ENCODE assay signal across 26 cellular contexts in genomic region chr19:2423913-2424685, GRCh38. TPM values are rescaled to one million over a fixed set of nuclear protein-coding genes. Genes with fewer than 3 reads are reported as not detected.
DNase-seq lines count a peak whose midpoint lies in the region; ATAC-seq, FAIRE-seq and TF ChIP-seq lines count a peak whose summit lies in the region.
"Had no signal": no experiment of that assay in that cellular context is flagged by ENCODE, and none has a peak within 500 bp of the region (broad histone marks: within the 10 kb centered on the region; RNA-seq: fewer than 3 reads in every experiment).

No MANE protein-coding gene starts in this region.

- peaks cover 33% of the 10 kb centered on the region for H3K79me1 ChIP-seq in mesenchymal stem cell (replicated peaks; ENCODE audit: low read length, poor library complexity, severe bottlenecking)

- H2BK5ac ChIP-seq in mesenchymal stem cell (ENCODE audit: low read depth, low read length, poor library complexity, severe bottlenecking): no peak overlapping the region

- H3K36me3 ChIP-seq in HEK293 (ENCODE audit: control insufficient read depth in 2 of 2, insufficient read depth in 1 of 2, low read length in 2 of 2) (peaks cover 3 to 27% of the 10 kb centered on the region in 2 experiments; a peak in 2 of 3 replicates), astrocyte (ENCODE audit: insufficient read depth, low read length) (no peaks in the 10 kb centered on the region), mesenchymal stem cell (ENCODE audit: control insufficient read depth in 1 of 2, insufficient read depth in 2 of 2, low read depth in 1 of 2, low read length in 2 of 2) (peaks cover 6 to 53% of the 10 kb centered on the region in 2 experiments), spleen (peaks cover 0 to 34% (median 4%) of the 10 kb centered on the region in 6 donors)

- H3K4me2 ChIP-seq in astrocyte (ENCODE audit: low read length) (peak overlapping the region; percentile 94), mesenchymal stem cell (ENCODE audit: low read length, poor library complexity, severe bottlenecking) (peak overlapping the region; percentile 20)

- H3K18ac ChIP-seq in mesenchymal stem cell (ENCODE audit: low read depth in 1 of 2, low read length in 2 of 2): no peak overlapping the region

- no peak overlapping the region for H3K14ac ChIP-seq in mesenchymal stem cell (ENCODE audit: low read length in 2 of 2)

- H3K36me3 Mint-ChIP-seq in astrocyte (ENCODE audit: low read depth, unreplicated experiment): no peaks in the 10 kb centered on the region
- H3K36me3 Mint-ChIP-seq in activated CD4-positive, alpha-beta T cell treated with anti-CD3 and anti-CD28 coated beads for 36 hours (ENCODE audit: low read depth): peaks cover 14% of the 10 kb centered on the region
- H3K36me3 Mint-ChIP-seq: brain had no signal

- H4K8ac ChIP-seq in mesenchymal stem cell (ENCODE audit: low read length): peak overlapping the region; percentile 41

- FAIRE-seq in astrocyte (lab: Jason Lieb, UNC): no peak
- FAIRE-seq: keratinocyte had no signal

- H3K27ac ChIP-seq in HEK293 (ENCODE audit: extremely low read depth, low read depth, low read length) (no peak overlapping the region), astrocyte (ENCODE audit: low read depth, low read length) (no peak overlapping the region), mesenchymal stem cell (ENCODE audit: low read length, poor library complexity, severe bottlenecking) (no peak overlapping the region), spleen (peak overlapping the region; percentile 53 to 99 (median 86))

- no peak overlapping the region for H3K27ac Mint-ChIP-seq in astrocyte (ENCODE audit: unreplicated experiment)
- no peak overlapping the region for H3K27ac Mint-ChIP-seq in activated CD4-positive, alpha-beta T cell treated with anti-CD3 and anti-CD28 coated beads for 36 hours
- H3K27ac Mint-ChIP-seq: activated CD8-positive, alpha-beta memory T cell treated with anti-CD3 and anti-CD28 coated beads, Interleukin-2, amount 10 ng/mL, durations not matched to agents 7 days and 5 days; activated naive CD8-positive, alpha-beta T cell treated with anti-CD3 and anti-CD28 coated beads, Interleukin-2, amount 10 ng/mL, durations not matched to agents 7 days and 5 days; activated T-helper 1 cell treated with anti-CD3 and anti-CD28 coated beads, Interleukin-12 subunit alpha, Interleukin-12 subunit beta, Interleukin-2, Interleukin-4 antibody, amounts not matched to agents 30 ng/mL and 10 ng/mL and 1 ng/mL, durations not matched to agents 14 hours and 24 hours and 36 hours; CD8-positive, alpha-beta T cell; stimulated activated naive B cell treated with anti-CD40 and anti-IgM and Interleukin-4, amounts not matched to agents 10 μg/mL and 1 μg/mL and 100 μg/mL, for 72 hours had no signal

- H4K20me1 ChIP-seq in astrocyte (ENCODE audit: insufficient read depth, low read length): peaks cover 36% of the 10 kb centered on the region

- H2BK12ac ChIP-seq in mesenchymal stem cell (ENCODE audit: low read length in 2 of 2): no peak overlapping the region

- TF ChIP-seq CTCF in HEK293 (tag by site-specific recombination; IDR thresholded peaks at IDR 0.05) (no peak), astrocyte (IDR thresholded peaks at IDR 0.05; ENCODE audit: insufficient read depth, low read depth, low read length) (no peak), spleen (IDR thresholded peaks at IDR 0.05 in 8 of 11, conservative IDR thresholded peaks at IDR 0.05 in 3 of 11) (no peak)

- CTCF ChIA-PET in HEK293 (lab: Yijun Ruan, JAX): interaction anchor here (0.5 to 0.6 kb wide), 2 partner anchors 12 to 78 kb away, joined by 3 read pairs; no protein-coding TSS in a partner anchor
- CTCF ChIA-PET in activated CD4-positive, alpha-beta T cell treated with anti-CD3 and anti-CD28 coated beads for 36 hours (lab: Charles Lee): interaction anchor here (1.5 kb wide), 1 partner anchor 188 kb away, joined by 6 read pairs; no protein-coding TSS in a partner anchor

- peaks cover 47% of the 10 kb centered on the region for H3K79me2 ChIP-seq in astrocyte (ENCODE audit: insufficient read depth, low read length)

- WGBS in mesenchymal stem cell: 96% methylated on average over 41 of the region's 46 CpGs
- WGBS in spleen, 5 donors: 57 to 80% (median 72%) methylated on average over 27 to 46 of the region's 46 CpGs

- peaks cover 4% of the 10 kb centered on the region for H3K4me1 Mint-ChIP-seq in astrocyte (ENCODE audit: low read depth, unreplicated experiment)
- H3K4me1 Mint-ChIP-seq in activated CD4-positive, alpha-beta T cell treated with anti-CD3 and anti-CD28 coated beads for 36 hours: peaks cover 5% of the 10 kb centered on the region

- no peak overlapping the region for H4K91ac ChIP-seq in mesenchymal stem cell (ENCODE audit: low read length)

- H3K4ac ChIP-seq in mesenchymal stem cell (ENCODE audit: low read depth in 1 of 2, low read length in 2 of 2): no peak overlapping the region

- H2BK120ac ChIP-seq in mesenchymal stem cell (ENCODE audit: low read depth, low read length): no peak overlapping the region

- no peak for ATAC-seq in GM19351 (IDR thresholded peaks at IDR 0.05; ENCODE audit: unreplicated experiment)
- no peak for ATAC-seq in activated CD4-positive, alpha-beta T cell treated with anti-CD3 and anti-CD28 coated beads for 36 hours
- ATAC-seq: activated CD8-positive, alpha-beta memory T cell treated with anti-CD3 and anti-CD28 coated beads, Interleukin-2, amount 10 ng/mL, durations not matched to agents 7 days and 5 days; CD8-positive, alpha-beta T cell; HCT116; stimulated activated naive B cell treated with anti-CD40 and anti-IgM and Interleukin-4, amounts not matched to agents 10 μg/mL and 1 μg/mL and 100 μg/mL, for 72 hours had no signal

- peak overlapping the region; percentile 27 for H3K9ac ChIP-seq in astrocyte (ENCODE audit: low read length)
- no peak overlapping the region for H3K9ac ChIP-seq in mesenchymal stem cell (ENCODE audit: low read length)

- no peak overlapping the region for H2AFZ ChIP-seq in astrocyte (ENCODE audit: low read depth, low read length)
- H2AFZ ChIP-seq in mesenchymal stem cell (ENCODE audit: low read depth, low read length): no peak overlapping the region

- no peaks in the 10 kb centered on the region for H3K27me3 Mint-ChIP-seq in astrocyte (ENCODE audit: low read depth, unreplicated experiment)
- no peaks in the 10 kb centered on the region for H3K27me3 Mint-ChIP-seq in activated CD4-positive, alpha-beta T cell treated with anti-CD3 and anti-CD28 coated beads for 36 hours
- H3K27me3 Mint-ChIP-seq: activated CD8-positive, alpha-beta memory T cell treated with anti-CD3 and anti-CD28 coated beads, Interleukin-2, amount 10 ng/mL, durations not matched to agents 7 days and 5 days; activated naive CD8-positive, alpha-beta T cell treated with anti-CD3 and anti-CD28 coated beads, Interleukin-2, amount 10 ng/mL, durations not matched to agents 7 days and 5 days; stimulated activated naive B cell treated with anti-CD40 and anti-IgM and Interleukin-4, amounts not matched to agents 10 μg/mL and 1 μg/mL and 100 μg/mL, for 72 hours had no signal

- H3K4me3 ChIP-seq in HEK293 (ENCODE audit: low read depth, low read length): no peak overlapping the region
- H3K4me3 ChIP-seq in astrocyte (ENCODE audit: insufficient read depth, low read depth, low read length): no peak overlapping the region
- H3K4me3 ChIP-seq in mesenchymal stem cell (ENCODE audit: insufficient read depth in 1 of 2, low read depth in 1 of 2, low read length in 2 of 2): no peak overlapping the region
- peak overlapping the region in 7 of 8 donors; percentile 17 to 100 (median 75) for H3K4me3 ChIP-seq in spleen
- H3K4me3 ChIP-seq: lung had no signal

- H3K23ac ChIP-seq in mesenchymal stem cell (ENCODE audit: low read length in 2 of 2): no peak overlapping the region

- no peak overlapping the region for H2AK5ac ChIP-seq in mesenchymal stem cell (ENCODE audit: low read length, severe bottlenecking)

- peak overlapping the region; percentile 54 for H3K4me3 Mint-ChIP-seq in astrocyte (ENCODE audit: unreplicated experiment)
- no peak overlapping the region for H3K4me3 Mint-ChIP-seq in activated CD4-positive, alpha-beta T cell treated with anti-CD3 and anti-CD28 coated beads for 36 hours
- H3K4me3 Mint-ChIP-seq: activated CD8-positive, alpha-beta memory T cell treated with anti-CD3 and anti-CD28 coated beads, Interleukin-2, amount 10 ng/mL, durations not matched to agents 7 days and 5 days; activated naive CD8-positive, alpha-beta T cell treated with anti-CD3 and anti-CD28 coated beads, Interleukin-2, amount 10 ng/mL, durations not matched to agents 7 days and 5 days; CD8-positive, alpha-beta T cell had no signal

- 0 out of 2 replicates have a peak, but pooled peaks cover 6% of the 10 kb centered on the region for H3K4me1 ChIP-seq in HEK293 (ENCODE audit: control insufficient read depth, insufficient read depth, low read length)
- peaks cover 21% of the 10 kb centered on the region for H3K4me1 ChIP-seq in astrocyte (ENCODE audit: insufficient read depth, low read length)
- peaks cover 34% of the 10 kb centered on the region for H3K4me1 ChIP-seq in mesenchymal stem cell (ENCODE audit: control insufficient read depth, insufficient read depth, low read depth, low read length)
- peaks cover 25 to 73% (median 51%) of the 10 kb centered on the region in 6 donors for H3K4me1 ChIP-seq in spleen

- TF ChIP-seq POLR2A in spleen (IDR thresholded peaks at IDR 0.05): no peak

- H3K27me3 ChIP-seq in astrocyte (ENCODE audit: insufficient read depth, low read length): no peaks in the 10 kb centered on the region
- H3K27me3 ChIP-seq in mesenchymal stem cell (ENCODE audit: control insufficient read depth in 1 of 2, insufficient read depth in 1 of 2, low read length in 2 of 2): no peaks in the 10 kb centered on the region
- H3K27me3 ChIP-seq in spleen (replicated peaks in 1 of 7): no peaks in the 10 kb centered on the region

- H3K9me3 ChIP-seq in HEK293 (ENCODE audit: control insufficient read depth, insufficient read depth, low read depth, low read length): no peaks in the 10 kb centered on the region
- H3K9me3 ChIP-seq in astrocyte (ENCODE audit: insufficient read depth, low read depth, low read length): no peaks in the 10 kb centered on the region
- H3K9me3 ChIP-seq in mesenchymal stem cell (ENCODE audit: control insufficient read depth, low read length): no peaks in the 10 kb centered on the region
- no peaks in the 10 kb centered on the region for H3K9me3 ChIP-seq in spleen

- intact Hi-C loops in spleen (cut with DNase I; ENCODE audit: low total_unique reads): no loop called here
- intact Hi-C loops in activated CD4-positive, alpha-beta T cell treated with anti-CD3 and anti-CD28 coated beads for 36 hours (cut with DNase I, micrococcal nuclease): no loop called here

- H2BK15ac ChIP-seq in mesenchymal stem cell (ENCODE audit: low read depth, poor library complexity, severe bottlenecking): no peak overlapping the region

- H3K9me3 Mint-ChIP-seq in astrocyte (ENCODE audit: unreplicated experiment): no peaks in the 10 kb centered on the region
- H3K9me3 Mint-ChIP-seq in activated CD4-positive, alpha-beta T cell treated with anti-CD3 and anti-CD28 coated beads for 36 hours (ENCODE audit: low read depth): no peaks in the 10 kb centered on the region
- H3K9me3 Mint-ChIP-seq: activated naive CD8-positive, alpha-beta T cell treated with anti-CD3 and anti-CD28 coated beads, Interleukin-2, amount 10 ng/mL, durations not matched to agents 7 days and 5 days; activated T-helper 1 cell treated with anti-CD3 and anti-CD28 coated beads, Interleukin-12 subunit alpha, Interleukin-12 subunit beta, Interleukin-2, Interleukin-4 antibody, amounts not matched to agents 30 ng/mL and 10 ng/mL and 1 ng/mL, durations not matched to agents 14 hours and 24 hours and 36 hours; CD8-positive, alpha-beta T cell; stimulated activated naive B cell treated with anti-CD40 and anti-IgM and Interleukin-4, amounts not matched to agents 10 μg/mL and 1 μg/mL and 100 μg/mL, for 72 hours had no signal

- DNase-seq in astrocyte (ENCODE audit: low read depth) (no peak), mesenchymal stem cell (no peak), spleen (peak; percentile 78)
- no peak for DNase-seq in activated CD4-positive, alpha-beta T cell treated with anti-CD3 and anti-CD28 coated beads for 36 hours
- no peak for DNase-seq in stimulated activated CD4-positive, alpha-beta T cell treated with anti-CD3 and anti-CD28 coated beads, Interleukin-15, amount 100 ng/mL, for 24 hours
- DNase-seq: activated CD8-positive, alpha-beta memory T cell treated with anti-CD3 and anti-CD28 coated beads, Interleukin-2, amount 10 ng/mL, durations not matched to agents 7 days and 5 days; activated naive CD8-positive, alpha-beta T cell treated with anti-CD3 and anti-CD28 coated beads, Interleukin-2, amount 10 ng/mL, durations not matched to agents 7 days and 5 days; effector CD4-positive, alpha-beta T cell; erythroblast; foreskin fibroblast; GF-D8; NCI-H1092 treated with DMSO at 0.1 percent for 48 hours; NCI-H1930; NCI-H2227 treated with DMSO at 0.1 percent for 48 hours; NCI-H748 treated with DMSO at 0.1 percent for 48 hours; OCI-M1; SIG-M5; stimulated activated naive B cell treated with anti-CD40 and anti-IgM and Interleukin-4, amounts not matched to agents 10 μg/mL and 1 μg/mL and 100 μg/mL, for 72 hours had no signal

- POLR2A ChIA-PET in HEK293 (lab: Yijun Ruan, JAX): interaction anchor here (0.6 to 0.7 kb wide), 2 partner anchors 40 to 1723 kb away, joined by 3 to 4 read pairs; no protein-coding TSS in a partner anchor
- POLR2A ChIA-PET in activated CD4-positive, alpha-beta T cell treated with anti-CD3 and anti-CD28 coated beads for 36 hours (lab: Charles Lee): interaction anchor here (0.6 kb wide), 1 partner anchor 350 kb away, joined by 3 read pairs; no protein-coding TSS in a partner anchor

RNA-seq across cellular contexts. Expression of gene TIMM13, which starts 3.3 kb away (rescaled TPM):
- total RNA-seq in astrocyte: 93.4 and 105 TPM in 2 replicates
- 92.8 TPM for polyA plus RNA-seq in mesenchymal stem cell (2013, experiment 1 of 2)
- polyA plus RNA-seq in mesenchymal stem cell (2013, experiment 2 of 2): 91.7 TPM
- 10 to 100 TPM; 21.1 to 59.3 (median 44.2) TPM for total RNA-seq in spleen
- polyA plus RNA-seq in spleen: 10 to 100 TPM; 39.5 to 87.5 (median 84.1) TPM
- total RNA-seq in activated CD4-positive, alpha-beta T cell treated with anti-CD3 and anti-CD28 coated beads for 36 hours: 100 to 1,000 TPM in 1 of 2 experiments, 10 to 100 TPM in 1; 70.7 to 104 TPM

RNA-seq across cellular contexts. Expression of gene LMNB2, which starts 32.7 kb away (rescaled TPM):
- 64.0 and 72.1 TPM in 2 replicates for total RNA-seq in astrocyte
- polyA plus RNA-seq in mesenchymal stem cell (2013, experiment 1 of 2): 37.7 TPM
- polyA plus RNA-seq in mesenchymal stem cell (2013, experiment 2 of 2): 35.4 TPM
- 10 to 100 TPM; 15.5 to 26.0 (median 21.6) TPM for total RNA-seq in spleen
- polyA plus RNA-seq in spleen: 10 to 100 TPM in 1 of 3 donors, 1 to 10 TPM in 2; 4.9 to 21.7 (median 8.9) TPM
- 10 to 100 TPM; 91.0 to 93.9 TPM for total RNA-seq in activated CD4-positive, alpha-beta T cell treated with anti-CD3 and anti-CD28 coated beads for 36 hours

RNA-seq across cellular contexts. Expression of gene GADD45B, which starts 51.8 kb away (rescaled TPM):
- 161 and 190 TPM in 2 replicates for total RNA-seq in astrocyte
- polyA plus RNA-seq in mesenchymal stem cell (2013, experiment 1 of 2): 57.8 TPM
- 51.9 TPM for polyA plus RNA-seq in mesenchymal stem cell (2013, experiment 2 of 2)
- total RNA-seq in spleen: 100 to 1,000 TPM in 1 of 7 donors, 10 to 100 TPM in 6; 57.4 to 114 (median 77.4) TPM
- 10 to 100 TPM; 40.6 to 76.9 (median 43.3) TPM for polyA plus RNA-seq in spleen
- total RNA-seq in activated CD4-positive, alpha-beta T cell treated with anti-CD3 and anti-CD28 coated beads for 36 hours: 10 to 100 TPM; 57.7 to 71.2 TPM

Comparison
In these comparisons a context has a peak if more than half of its experiments do, and no peak if none do; other contexts are left out.
1. H3K27ac ChIP-seq: peak in spleen (8 of 8); none in HEK293 (single experiment), astrocyte (single experiment) and mesenchymal stem cell (single experiment).
2. H3K4me3 ChIP-seq: peak in spleen (7 of 8); none in HEK293 (single experiment), astrocyte (single experiment) and mesenchymal stem cell (0 of 2).